ENCODE assay signal across 9 cellular contexts in genomic region chr13:20704459-20705069, GRCh38. TPM values are rescaled to one million over a fixed set of nuclear protein-coding genes. Genes with fewer than 3 reads are reported as not detected.
DNase-seq lines count a peak whose midpoint lies in the region; ATAC-seq, FAIRE-seq and TF ChIP-seq lines count a peak whose summit lies in the region.
"Had no signal": no experiment of that assay in that cellular context is flagged by ENCODE, and none has a peak within 500 bp of the region (broad histone marks: within the 10 kb centered on the region; RNA-seq: fewer than 3 reads in every experiment).

No MANE protein-coding gene starts in this region.

- no peak for DNase-seq in activated CD8-positive, alpha-beta memory T cell treated with anti-CD3 and anti-CD28 coated beads, Interleukin-2, amount 10 ng/mL, durations not matched to agents 7 days and 5 days
- no peak for DNase-seq in activated CD8-positive, alpha-beta memory T cell treated with anti-CD3 and anti-CD28 coated beads, Interleukin-2, amount 50 U/mL, for 48 hours
- DNase-seq in astrocyte of the spinal cord (ENCODE audit: low read depth, low spot score) (no peak), keratinocyte (ENCODE audit: low read depth, low spot score) (no peak), thyroid gland (no peak), RKO (ENCODE audit: low spot score) (no peak)

- no peak overlapping the region for H3K9ac ChIP-seq in keratinocyte (ENCODE audit: control insufficient read depth, extremely low read depth, insufficient read depth, low read length)

- TF ChIP-seq POLR2A in thyroid gland (IDR thresholded peaks at IDR 0.05), result no peak

- H3K4me3 Mint-ChIP-seq in activated CD8-positive, alpha-beta memory T cell treated with anti-CD3 and anti-CD28 coated beads, Interleukin-2, amount 10 ng/mL, durations not matched to agents 7 days and 5 days, result peak overlapping the region; percentile 60

- peaks cover 11% of the 10 kb centered on the region for H3K4me1 Mint-ChIP-seq in activated CD8-positive, alpha-beta memory T cell treated with anti-CD3 and anti-CD28 coated beads, Interleukin-2, amount 10 ng/mL, durations not matched to agents 7 days and 5 days

- CTCF ChIA-PET in activated CD8-positive, alpha-beta memory T cell treated with anti-CD3 and anti-CD28 coated beads, Interleukin-2, amount 10 ng/mL, durations not matched to agents 7 days and 5 days (lab: Charles Lee), result interaction anchor here (0.7 to 1.5 kb wide), 7 partner anchors 17 to 507 kb away, joined by 3 to 6 read pairs (median 4); no protein-coding TSS in a partner anchor

- dilution Hi-C loops in keratinocyte (cut with MboI; ENCODE audit: extremely low pct_ligation_motif_present, low sequenced_read_pairs), result no loop called here

- ATAC-seq in activated CD8-positive, alpha-beta memory T cell treated with anti-CD3 and anti-CD28 coated beads, Interleukin-2, amount 10 ng/mL, durations not matched to agents 7 days and 5 days, result peak; percentile 2
- ATAC-seq in HG03439 (IDR thresholded peaks at IDR 0.05; ENCODE audit: unreplicated experiment), result no peak
- ATAC-seq in HG02973 (IDR thresholded peaks at IDR 0.05; ENCODE audit: unreplicated experiment), result no peak

- H3K27ac Mint-ChIP-seq in activated CD8-positive, alpha-beta memory T cell treated with anti-CD3 and anti-CD28 coated beads, Interleukin-2, amount 10 ng/mL, durations not matched to agents 7 days and 5 days, result no peak overlapping the region

- intact Hi-C loops in thyroid gland (cut with DNase I), result loop anchor here (5.0 kb wide), 1 partner anchor 433 kb away; no protein-coding TSS in a partner anchor

- no peaks in the 10 kb centered on the region for H3K36me3 Mint-ChIP-seq in activated CD8-positive, alpha-beta memory T cell treated with anti-CD3 and anti-CD28 coated beads, Interleukin-2, amount 10 ng/mL, durations not matched to agents 7 days and 5 days

- in situ Hi-C loops in astrocyte of the spinal cord (cut with HindIII; ENCODE audit: low sequenced_read_pairs), result no loop called here

- no peaks in the 10 kb centered on the region for H3K36me3 ChIP-seq in keratinocyte (ENCODE audit: control insufficient read depth in 2 of 2, extremely low read depth in 1 of 2, insufficient read depth in 2 of 2, low read length in 2 of 2)
- H3K36me3 ChIP-seq in thyroid gland, result no peaks in the 10 kb centered on the region

- WGBS in thyroid gland, 2 donors, result 27 to 35% methylated on average over 14 to 18 of the region's 20 CpGs

- H3K4me2 ChIP-seq in keratinocyte (ENCODE audit: control insufficient read depth, extremely low read depth, insufficient read depth, low read depth, low read length), result peak overlapping the region; percentile 59

- peak overlapping the region; percentile 63 for H3K4me3 ChIP-seq in astrocyte of the spinal cord (ENCODE audit: low read depth, low read length)
- H3K4me3 ChIP-seq in keratinocyte (ENCODE audit: control insufficient read depth in 2 of 3, extremely low read depth in 1 of 3, insufficient read depth in 2 of 3, low read depth in 1 of 3, low read length in 3 of 3), result peak overlapping the region in 1 of 3 experiments; percentile 23
- peak overlapping the region in 1 of 3 donors; percentile 28 for H3K4me3 ChIP-seq in thyroid gland (replicated peaks in 1 of 3)

- peaks cover 26% of the 10 kb centered on the region for H3K27me3 Mint-ChIP-seq in activated CD8-positive, alpha-beta memory T cell treated with anti-CD3 and anti-CD28 coated beads, Interleukin-2, amount 10 ng/mL, durations not matched to agents 7 days and 5 days

- H3K79me2 ChIP-seq in keratinocyte (ENCODE audit: control insufficient read depth, insufficient read depth, low read length), result no peaks in the 10 kb centered on the region

- H3K4me1 ChIP-seq in keratinocyte (ENCODE audit: control insufficient read depth, extremely low read depth, insufficient read depth, low read length) (no peaks in the 10 kb centered on the region), thyroid gland (peaks cover 3 to 11% of the 10 kb centered on the region in 2 donors)

- H3K9me3 ChIP-seq in keratinocyte (ENCODE audit: control insufficient read depth, low read depth, low read length) (no peaks in the 10 kb centered on the region), thyroid gland (no peaks in the 10 kb centered on the region)

- H3K27me3 ChIP-seq in keratinocyte (ENCODE audit: control insufficient read depth, extremely low read depth, insufficient read depth, low read length), result peaks cover 7% of the 10 kb centered on the region
- H3K27me3 ChIP-seq in thyroid gland, result no peaks in the 10 kb centered on the region

- H3K27ac ChIP-seq in keratinocyte (ENCODE audit: control insufficient read depth, insufficient read depth, low read length) (no peak overlapping the region), thyroid gland (peak overlapping the region in 2 of 3 donors; percentile 7 to 41)

- no peaks in the 10 kb centered on the region for H3K9me1 ChIP-seq in keratinocyte (ENCODE audit: control insufficient read depth, extremely low read depth, insufficient read depth, low read length)

- no peak overlapping the region for H2AFZ ChIP-seq in keratinocyte (ENCODE audit: control insufficient read depth, low read length)

- H4K20me1 ChIP-seq in keratinocyte (ENCODE audit: control insufficient read depth, extremely low read depth, insufficient read depth, low read length), result no peaks in the 10 kb centered on the region

- FAIRE-seq in keratinocyte (lab: Jason Lieb, UNC), result peak; percentile 29
- FAIRE-seq: H54 had no signal

- TF ChIP-seq CTCF in astrocyte of the spinal cord (IDR thresholded peaks at IDR 0.05; ENCODE audit: low read depth, low read length) (no peak), keratinocyte (optimal IDR thresholded peaks at IDR 0.05 in 1 of 3, IDR thresholded peaks at IDR 0.05 in 1 of 3, conservative IDR thresholded peaks at IDR 0.05 in 1 of 3; ENCODE audit: extremely low read depth in 1 of 3, insufficient read depth in 2 of 3, low read length in 3 of 3) (no peak), thyroid gland (IDR thresholded peaks at IDR 0.05) (no peak)

- H3K9me3 Mint-ChIP-seq in activated CD8-positive, alpha-beta memory T cell treated with anti-CD3 and anti-CD28 coated beads, Interleukin-2, amount 10 ng/mL, durations not matched to agents 7 days and 5 days (ENCODE audit: low read depth), result no peaks in the 10 kb centered on the region

RNA-seq across cellular contexts. Expression of gene IL17D, which starts 1.1 kb away (rescaled TPM):
- under 1 TPM; 0.15 to 0.37 TPM for total RNA-seq in activated CD8-positive, alpha-beta memory T cell treated with anti-CD3 and anti-CD28 coated beads, Interleukin-2, amount 10 ng/mL, durations not matched to agents 7 days and 5 days
- 0.07 to 0.09 TPM (median 0.09 TPM) in 3 replicates for polyA plus RNA-seq in keratinocyte
- not detected for polyA plus RNA-seq in keratinocyte (2011; ENCODE audit: low read depth)
- 0.10 and 0.12 TPM in 2 replicates for polyA plus RNA-seq in keratinocyte (2011; cell fraction: cytosol; rRNA removed)
- polyA plus RNA-seq in keratinocyte (2011; cell fraction: nucleus; rRNA removed), result 0.05 TPM in 1 of 2 replicates, not detected in the other
- polyA plus RNA-seq in keratinocyte (2012; ENCODE audit: low replicate concordance), result 0.85 and 1.7 TPM in 2 replicates
- not detected in 3 replicates for polyA minus RNA-seq in keratinocyte
- not detected for polyA minus RNA-seq in keratinocyte (2011; cell fraction: cytosol; rRNA and poly(A)+ RNA removed)
- polyA minus RNA-seq in keratinocyte (2011; cell fraction: nucleus; rRNA and poly(A)+ RNA removed), result not detected in 2 replicates
- 1 to 10 TPM; 2.7 to 6.5 (median 4.8) TPM for total RNA-seq in thyroid gland
